In genomic region chr13:49022472-49023144, GRCh38 we compare ENCODE assay signal across 1 cellular context.
A peak's percentile ranks its signal among the peaks of the same experiment; 100 is the strongest.
TF ChIP-seq lines count a peak whose summit lies in the region.

No MANE protein-coding gene starts in this region.

TF ChIP-seq in SK-N-SH, 30 proteins besides CTCF, POLR2A, EP300 and RAD21 (continued from another document):
- TF ChIP-seq PBX3 (IDR thresholded peaks at IDR 0.05) = peak; percentile 50
- peak; percentile 22; the same call in 1 of the 2 replicates for TF ChIP-seq TCF12 (IDR thresholded peaks at IDR 0.05)
- TF ChIP-seq EZH2phosphoT487 (IDR thresholded peaks at IDR 0.05; ENCODE audit: borderline replicate concordance, low read depth) = no peak
